In genomic region chr12:108631261-108631660, GRCh38 we compare ENCODE assay signal across 10 cellular contexts. TPM values are rescaled to one million over a fixed set of nuclear protein-coding genes. Genes with fewer than 3 reads are reported as not detected.
A peak's percentile ranks its signal among the peaks of the same experiment; 100 is the strongest.
DNase-seq lines count a peak whose midpoint lies in the region; ATAC-seq and TF ChIP-seq lines count a peak whose summit lies in the region.
"Not testable (repeated sequence)": the region's sequence is repeated elsewhere in the genome, so short reads cannot be mapped to it uniquely, and the experiment has no call there.
"Had no signal": no experiment of that assay in that cellular context is flagged by ENCODE, and none has a peak within 500 bp of the region (broad histone marks: within the 10 kb centered on the region; RNA-seq: fewer than 3 reads in every experiment).

No MANE protein-coding gene starts in this region.

- not testable (repeated sequence) for H3K9me3 Mint-ChIP-seq in IgD-negative memory B cell; activated CD8-positive, alpha-beta T cell treated with anti-CD3 and anti-CD28 coated beads, Interleukin-2, amount 10 ng/mL, durations not matched to agents 7 days and 5 days (ENCODE audit: insufficient read depth); activated naive CD8-positive, alpha-beta T cell (ENCODE audit: low read depth); effector memory CD8-positive, alpha-beta T cell; naive thymus-derived CD8-positive, alpha-beta T cell; stimulated activated memory B cell treated with anti-CD40 and anti-IgM and Interleukin-4, amounts not matched to agents 10 μg/mL and 1 μg/mL and 100 μg/mL, for 72 hours

- H4K20me1 ChIP-seq in BLaER1 treated with 17β-estradiol and CSF1 and Interleukin-3, amounts not matched to agents 10 nM and 100 nM, result not testable (repeated sequence)

- H3K27ac Mint-ChIP-seq in IgD-negative memory B cell, result peak overlapping the region; percentile 98 to 100 (median 100)
- H3K27ac Mint-ChIP-seq in activated CD8-positive, alpha-beta T cell treated with anti-CD3 and anti-CD28 coated beads, Interleukin-2, amount 10 ng/mL, durations not matched to agents 7 days and 5 days, result peak overlapping the region; percentile 100
- H3K27ac Mint-ChIP-seq in activated naive CD8-positive, alpha-beta T cell, result peak overlapping the region; percentile 98
- peak overlapping the region; percentile 94 to 99 for H3K27ac Mint-ChIP-seq in effector memory CD8-positive, alpha-beta T cell
- H3K27ac Mint-ChIP-seq in naive thymus-derived CD8-positive, alpha-beta T cell, result peak overlapping the region; percentile 98 to 100 (median 100)
- peak overlapping the region; percentile 86 for H3K27ac Mint-ChIP-seq in stimulated activated memory B cell treated with anti-CD40 and anti-IgM and Interleukin-4, amounts not matched to agents 10 μg/mL and 1 μg/mL and 100 μg/mL, for 72 hours

- H3K36me3 ChIP-seq in BLaER1 treated with 17β-estradiol and CSF1 and Interleukin-3, amounts not matched to agents 10 nM and 100 nM; RWPE2 (ENCODE audit: low read depth): not testable (repeated sequence)

- peak overlapping the region in 2 of 4 donors; percentile 90 to 96 for H3K4me3 Mint-ChIP-seq in IgD-negative memory B cell
- H3K4me3 Mint-ChIP-seq in activated CD8-positive, alpha-beta T cell treated with anti-CD3 and anti-CD28 coated beads, Interleukin-2, amount 10 ng/mL, durations not matched to agents 7 days and 5 days, result peak overlapping the region; percentile 100
- peak overlapping the region; percentile 96 for H3K4me3 Mint-ChIP-seq in activated naive CD8-positive, alpha-beta T cell
- peak overlapping the region; percentile 81 to 94 for H3K4me3 Mint-ChIP-seq in effector memory CD8-positive, alpha-beta T cell
- peak overlapping the region; percentile 95 to 100 (median 100) for H3K4me3 Mint-ChIP-seq in naive thymus-derived CD8-positive, alpha-beta T cell
- not testable (repeated sequence) for H3K4me3 Mint-ChIP-seq in stimulated activated memory B cell treated with anti-CD40 and anti-IgM and Interleukin-4, amounts not matched to agents 10 μg/mL and 1 μg/mL and 100 μg/mL, for 72 hours

- peaks cover 79 to 100% (median 94%) of the 10 kb centered on the region in 10 experiments for H3K4me1 ChIP-seq in BLaER1 treated with 17β-estradiol and CSF1 and Interleukin-3, amounts not matched to agents 10 nM and 100 nM
- H3K4me1 ChIP-seq in RWPE2 (ENCODE audit: insufficient read depth, poor library complexity, severe bottlenecking), result peaks cover 39% of the 10 kb centered on the region

- H3K36me3 Mint-ChIP-seq in IgD-negative memory B cell; activated naive CD8-positive, alpha-beta T cell; stimulated activated memory B cell treated with anti-CD40 and anti-IgM and Interleukin-4, amounts not matched to agents 10 μg/mL and 1 μg/mL and 100 μg/mL, for 72 hours: not testable (repeated sequence)
- peaks cover 65% of the 10 kb centered on the region for H3K36me3 Mint-ChIP-seq in activated CD8-positive, alpha-beta T cell treated with anti-CD3 and anti-CD28 coated beads, Interleukin-2, amount 10 ng/mL, durations not matched to agents 7 days and 5 days (ENCODE audit: low read depth)
- peaks cover 79% of the 10 kb centered on the region for H3K36me3 Mint-ChIP-seq in effector memory CD8-positive, alpha-beta T cell (ENCODE audit: insufficient read depth)
- H3K36me3 Mint-ChIP-seq in naive thymus-derived CD8-positive, alpha-beta T cell, result peaks cover 6 to 27% (median 8%) of the 10 kb centered on the region in 3 donors

- H3K4me1 Mint-ChIP-seq in IgD-negative memory B cell, result peaks cover 25 to 56% (median 55%) of the 10 kb centered on the region in 3 donors
- peaks cover 64% of the 10 kb centered on the region for H3K4me1 Mint-ChIP-seq in activated CD8-positive, alpha-beta T cell treated with anti-CD3 and anti-CD28 coated beads, Interleukin-2, amount 10 ng/mL, durations not matched to agents 7 days and 5 days (ENCODE audit: low read depth)
- peaks cover 83% of the 10 kb centered on the region for H3K4me1 Mint-ChIP-seq in activated naive CD8-positive, alpha-beta T cell (ENCODE audit: low read depth)
- peaks cover 62 to 72% of the 10 kb centered on the region in 2 donors for H3K4me1 Mint-ChIP-seq in effector memory CD8-positive, alpha-beta T cell (ENCODE audit: low read depth in 2 of 2)
- peaks cover 33 to 91% (median 74%) of the 10 kb centered on the region in 4 donors for H3K4me1 Mint-ChIP-seq in naive thymus-derived CD8-positive, alpha-beta T cell
- peaks cover 76% of the 10 kb centered on the region for H3K4me1 Mint-ChIP-seq in stimulated activated memory B cell treated with anti-CD40 and anti-IgM and Interleukin-4, amounts not matched to agents 10 μg/mL and 1 μg/mL and 100 μg/mL, for 72 hours

- peaks cover 0 to 13% (median 7%) of the 10 kb centered on the region in 11 experiments; a peak in 12 of 22 replicates for H3K9me3 ChIP-seq in BLaER1 treated with 17β-estradiol and CSF1 and Interleukin-3, amounts not matched to agents 10 nM and 100 nM (replicated peaks in 1 of 11)
- H3K9me3 ChIP-seq in RWPE2 (ENCODE audit: severe bottlenecking), result not testable (repeated sequence)

- H3K9ac ChIP-seq in BLaER1 treated with 17β-estradiol and CSF1 and Interleukin-3, amounts not matched to agents 10 nM and 100 nM, result peak overlapping the region in 3 of 11 experiments; percentile 80 to 86 (median 82); a peak in 3 of 22 replicates

- DNase-seq in RWPE2 (ENCODE audit: low spot score); activated CD8-positive, alpha-beta T cell treated with anti-CD3 and anti-CD28 coated beads, Interleukin-2, amount 10 ng/mL, durations not matched to agents 7 days and 5 days; effector memory CD8-positive, alpha-beta T cell; naive thymus-derived CD8-positive, alpha-beta T cell: not testable (repeated sequence)

- POLR2A ChIA-PET in activated CD8-positive, alpha-beta T cell treated with anti-CD3 and anti-CD28 coated beads, Interleukin-2, amount 10 ng/mL, durations not matched to agents 7 days and 5 days (lab: Charles Lee), result interaction anchor here (0.6 to 10.9 kb wide), 6 partner anchors 13 to 206 kb away, joined by 3 to 121 read pairs (median 4); partner anchors contain the start of genes ISCU and SART3
- POLR2A ChIA-PET in naive thymus-derived CD8-positive, alpha-beta T cell (lab: Charles Lee), result interaction anchor here (1.0 to 16.3 kb wide), 6 partner anchors 8 to 173 kb away, joined by 3 to 233 read pairs (median 70); partner anchors contain the start of genes ISCU and SART3

- H3K27me3 Mint-ChIP-seq in IgD-negative memory B cell; activated CD8-positive, alpha-beta T cell treated with anti-CD3 and anti-CD28 coated beads, Interleukin-2, amount 10 ng/mL, durations not matched to agents 7 days and 5 days (ENCODE audit: low read depth); activated naive CD8-positive, alpha-beta T cell; effector memory CD8-positive, alpha-beta T cell; naive thymus-derived CD8-positive, alpha-beta T cell; stimulated activated memory B cell treated with anti-CD40 and anti-IgM and Interleukin-4, amounts not matched to agents 10 μg/mL and 1 μg/mL and 100 μg/mL, for 72 hours: not testable (repeated sequence)

- H3K27me3 ChIP-seq in BLaER1 treated with 17β-estradiol and CSF1 and Interleukin-3, amounts not matched to agents 10 nM and 100 nM; RWPE2 (ENCODE audit: insufficient read depth, poor library complexity, severe bottlenecking): not testable (repeated sequence)

- CTCF ChIA-PET in activated CD8-positive, alpha-beta T cell treated with anti-CD3 and anti-CD28 coated beads, Interleukin-2, amount 10 ng/mL, durations not matched to agents 7 days and 5 days (lab: Charles Lee), result interaction anchor here (1.1 to 13.3 kb wide), 7 partner anchors 13 to 70 kb away, joined by 3 to 250 read pairs (median 16); partner anchors contain the start of genes ISCU and SART3

- peak overlapping the region in 10 of 11 experiments; percentile 76 to 97 (median 94); a peak in 17 of 22 replicates for H3K4me2 ChIP-seq in BLaER1 treated with 17β-estradiol and CSF1 and Interleukin-3, amounts not matched to agents 10 nM and 100 nM

- peak overlapping the region in 7 of 11 experiments; percentile 91 to 96 (median 95); a peak in 11 of 22 replicates for H3K27ac ChIP-seq in BLaER1 treated with 17β-estradiol and CSF1 and Interleukin-3, amounts not matched to agents 10 nM and 100 nM
- peak overlapping the region; percentile 84 for H3K27ac ChIP-seq in RWPE2 (ENCODE audit: poor library complexity, severe bottlenecking)

- not testable (repeated sequence) for ATAC-seq in RWPE2 (ENCODE audit: low read depth); activated CD8-positive, alpha-beta T cell treated with anti-CD3 and anti-CD28 coated beads, Interleukin-2, amount 10 ng/mL, durations not matched to agents 7 days and 5 days; effector memory CD8-positive, alpha-beta T cell (replicated peaks); naive thymus-derived CD8-positive, alpha-beta T cell; stimulated activated memory B cell treated with anti-CD40 and anti-IgM and Interleukin-4, amounts not matched to agents 10 μg/mL and 1 μg/mL and 100 μg/mL, for 72 hours

- H3K4me3 ChIP-seq in BLaER1 treated with 17β-estradiol and CSF1 and Interleukin-3, amounts not matched to agents 10 nM and 100 nM, result peak overlapping the region in 3 of 10 experiments; percentile 38 to 46 (median 45); a peak in 2 of 20 replicates
- H3K4me3 ChIP-seq in RWPE2 (ENCODE audit: severe bottlenecking), result not testable (repeated sequence)

- not testable (repeated sequence) for TF ChIP-seq CTCF in RWPE2 (IDR thresholded peaks at IDR 0.05; ENCODE audit: poor library complexity, severe bottlenecking)

RNA-seq across cellular contexts. Expression of gene SELPLG, which starts 2.4 kb away (rescaled TPM):
- polyA plus RNA-seq in IgD-negative memory B cell, result 37.0 TPM
- 100 to 1,000 TPM; 144 to 150 TPM for total RNA-seq in activated CD8-positive, alpha-beta T cell treated with anti-CD3 and anti-CD28 coated beads, Interleukin-2, amount 10 ng/mL, durations not matched to agents 7 days and 5 days
- 100 to 1,000 TPM; 157 to 163 TPM for total RNA-seq in naive thymus-derived CD8-positive, alpha-beta T cell
- 100 to 1,000 TPM; 453 to 720 (median 520) TPM for polyA plus RNA-seq in naive thymus-derived CD8-positive, alpha-beta T cell
- total RNA-seq: mesothelial cell of epicardium had no signal

RNA-seq across cellular contexts. Expression of gene TMEM119, which starts 33.4 kb away (rescaled TPM):
- 0.33 TPM for polyA plus RNA-seq in IgD-negative memory B cell
- not detected for total RNA-seq in activated CD8-positive, alpha-beta T cell treated with anti-CD3 and anti-CD28 coated beads, Interleukin-2, amount 10 ng/mL, durations not matched to agents 7 days and 5 days
- under 1 TPM; 0.26 to 0.77 TPM for total RNA-seq in naive thymus-derived CD8-positive, alpha-beta T cell
- under 1 TPM in 2 of 3 donors, not detected in 1; 0.06 to 0.21 TPM for polyA plus RNA-seq in naive thymus-derived CD8-positive, alpha-beta T cell
- total RNA-seq: activated CD8-positive, alpha-beta memory T cell treated with anti-CD3 and anti-CD28 coated beads for 36 hours had no signal
